Comparison of ENCODE assay signal across 1 cellular context in genomic region chr7:43791-44540, GRCh38.
TF ChIP-seq lines count a peak whose summit lies in the region.

No MANE protein-coding gene starts in this region.

TF ChIP-seq in GM12878, 131 proteins besides CTCF, POLR2A, EP300 and RAD21 (continued from another document):
- TF ChIP-seq NKRF (conservative IDR thresholded peaks at IDR 0.05) = no peak
- TF ChIP-seq ATF2 (IDR thresholded peaks at IDR 0.05; ENCODE audit: low read length) = no peak
- TF ChIP-seq ZNF274 (IDR thresholded peaks at IDR 0.05; ENCODE audit: insufficient read depth, insufficient read length) = no peak
- no peak for TF ChIP-seq SPI1 (IDR thresholded peaks at IDR 0.05; ENCODE audit: borderline replicate concordance, insufficient read depth, low read depth, low read length)
- no peak for TF ChIP-seq IRF3 (IDR thresholded peaks at IDR 0.05)
- no peak for TF ChIP-seq BCL3 (IDR thresholded peaks at IDR 0.05; ENCODE audit: borderline replicate concordance, insufficient read depth, low read depth, low read length, poor library complexity, severe bottlenecking)
- TF ChIP-seq ZBTB11 (CRISPR knock-in tag; IDR thresholded peaks at IDR 0.05) = no peak
- no peak for TF ChIP-seq HSF1 (IDR thresholded peaks at IDR 0.05; ENCODE audit: low read depth, low read length)
- no peak for TF ChIP-seq FOS (IDR thresholded peaks at IDR 0.05; ENCODE audit: borderline replicate concordance, extremely low read depth, insufficient read length)
- TF ChIP-seq SIX5 (IDR thresholded peaks at IDR 0.05; ENCODE audit: low read depth, low read length, severe bottlenecking) = no peak
- TF ChIP-seq BRCA1 (IDR thresholded peaks at IDR 0.05; ENCODE audit: low read depth, low read length) = no peak
- no peak for TF ChIP-seq BMI1 (IDR thresholded peaks at IDR 0.05; ENCODE audit: borderline replicate concordance)
- TF ChIP-seq RCOR1 (conservative IDR thresholded peaks at IDR 0.05; ENCODE audit: low read depth, low read length) = no peak
TF ChIP-seq in GM12878: peak in this region for 0.
